In genomic region chr2:88451647-88452150, GRCh38 we compare ENCODE assay signal across 9 cellular contexts. TPM values are rescaled to one million over a fixed set of nuclear protein-coding genes. Genes with fewer than 3 reads are reported as not detected.
DNase-seq lines count a peak whose midpoint lies in the region; ATAC-seq and TF ChIP-seq lines count a peak whose summit lies in the region.
"Had no signal": no experiment of that assay in that cellular context is flagged by ENCODE, and none has a peak within 500 bp of the region (broad histone marks: within the 10 kb centered on the region; RNA-seq: fewer than 3 reads in every experiment).

No MANE protein-coding gene starts in this region.

- no peak overlapping the region for H3K27ac Mint-ChIP-seq in activated CD4-positive, alpha-beta T cell treated with anti-CD3 and anti-CD28 coated beads, Interleukin-2, amount 10 ng/mL, durations not matched to agents 24 days and 14 days
- no peak overlapping the region for H3K27ac Mint-ChIP-seq in T-helper 17 cell

- no peak overlapping the region for H3K4me3 ChIP-seq in foreskin fibroblast (ENCODE audit: low read depth in 1 of 2, low read length in 2 of 2)

- intact Hi-C loops in activated CD4-positive, alpha-beta T cell treated with anti-CD3 and anti-CD28 coated beads, Interleukin-2, amount 10 ng/mL, durations not matched to agents 24 days and 14 days (cut with micrococcal nuclease), result no loop called here

- peak; percentile 66 for DNase-seq in activated CD4-positive, alpha-beta T cell treated with anti-CD3 and anti-CD28 coated beads, Interleukin-2, amount 10 ng/mL, durations not matched to agents 24 days and 14 days
- no peak for DNase-seq in activated CD4-positive, alpha-beta T cell treated with anti-CD3 and anti-CD28 coated beads for 1 hour
- DNase-seq in T-helper 17 cell (no peak), foreskin fibroblast (peak; percentile 4 to 27), NCI-H2081 treated with DMSO at 0.1 percent for 48 hours (lab: John Stamatoyannopoulos, UW) (no peak), UCSD-AML1 (lab: John Stamatoyannopoulos, UW; ENCODE audit: unreplicated experiment) (no peak)
- peak; percentile 11 for DNase-seq in stimulated activated naive CD8-positive, alpha-beta T cell treated with anti-CD3 and anti-CD28 coated beads, Interleukin-15, Interleukin-2, amounts not matched to agents 100 U/mL and 50 U/mL, for 24 hours

- H3K4me3 Mint-ChIP-seq in activated CD4-positive, alpha-beta T cell treated with anti-CD3 and anti-CD28 coated beads, Interleukin-2, amount 10 ng/mL, durations not matched to agents 24 days and 14 days, result peak overlapping the region; percentile 48
- peak overlapping the region; percentile 86 for H3K4me3 Mint-ChIP-seq in T-helper 17 cell

- no peak for TF ChIP-seq CTCF in foreskin fibroblast (IDR thresholded peaks at IDR 0.05; ENCODE audit: low read depth, low read length)

- peaks cover 60% of the 10 kb centered on the region for H3K27me3 Mint-ChIP-seq in activated CD4-positive, alpha-beta T cell treated with anti-CD3 and anti-CD28 coated beads, Interleukin-2, amount 10 ng/mL, durations not matched to agents 24 days and 14 days
- peaks cover 55% of the 10 kb centered on the region for H3K27me3 Mint-ChIP-seq in T-helper 17 cell

- H3K9me3 ChIP-seq in T-helper 17 cell (ENCODE audit: control insufficient read depth, low read length, poor library complexity, severe bottlenecking), result no peaks in the 10 kb centered on the region
- H3K9me3 ChIP-seq: right lobe of liver had no signal

- H3K36me3 Mint-ChIP-seq in activated CD4-positive, alpha-beta T cell treated with anti-CD3 and anti-CD28 coated beads, Interleukin-2, amount 10 ng/mL, durations not matched to agents 24 days and 14 days (ENCODE audit: low read depth), result no peaks in the 10 kb centered on the region
- no peaks in the 10 kb centered on the region for H3K36me3 Mint-ChIP-seq in T-helper 17 cell (ENCODE audit: low read depth)

- ATAC-seq in T-helper 17 cell (no peak), HG03045 (IDR thresholded peaks at IDR 0.05; ENCODE audit: unreplicated experiment) (no peak)
- ATAC-seq in stimulated activated naive CD8-positive, alpha-beta T cell treated with anti-CD3 and anti-CD28 coated beads, Interleukin-15, Interleukin-2, amounts not matched to agents 100 U/mL and 50 U/mL, for 24 hours, result peak; percentile 42

- H3K4me1 Mint-ChIP-seq in activated CD4-positive, alpha-beta T cell treated with anti-CD3 and anti-CD28 coated beads, Interleukin-2, amount 10 ng/mL, durations not matched to agents 24 days and 14 days, result peaks cover 4% of the 10 kb centered on the region
- peaks cover 14% of the 10 kb centered on the region for H3K4me1 Mint-ChIP-seq in T-helper 17 cell

- H3K9me3 Mint-ChIP-seq in activated CD4-positive, alpha-beta T cell treated with anti-CD3 and anti-CD28 coated beads, Interleukin-2, amount 10 ng/mL, durations not matched to agents 24 days and 14 days, result no peaks in the 10 kb centered on the region

RNA-seq across cellular contexts. Expression of gene FOXI3, which starts 0.8 kb away (rescaled TPM):
- total RNA-seq in activated CD4-positive, alpha-beta T cell treated with anti-CD3 and anti-CD28 coated beads, Interleukin-2, amount 10 ng/mL, durations not matched to agents 24 days and 14 days, result not detected in 2 replicates
- total RNA-seq in T-helper 17 cell, result not detected
- total RNA-seq: right lobe of liver had no signal

Comparison
In these comparisons a context has a peak if more than half of its experiments do, and no peak if none do; other contexts are left out.
1. DNase-seq: peak in activated CD4-positive, alpha-beta T cell treated with anti-CD3 and anti-CD28 coated beads, Interleukin-2, amount 10 ng/mL, durations not matched to agents 24 days and 14 days (single experiment), foreskin fibroblast (2 of 2) and stimulated activated naive CD8-positive, alpha-beta T cell treated with anti-CD3 and anti-CD28 coated beads, Interleukin-15, Interleukin-2, amounts not matched to agents 100 U/mL and 50 U/mL, for 24 hours (single experiment); none in activated CD4-positive, alpha-beta T cell treated with anti-CD3 and anti-CD28 coated beads for 1 hour (single experiment), T-helper 17 cell (0 of 3), NCI-H2081 treated with DMSO at 0.1 percent for 48 hours (single experiment) and UCSD-AML1 (single experiment).